In genomic region chr2:114762986-114763385, GRCh38 we compare ENCODE assay signal across 26 cellular contexts.
DNase-seq lines count a peak whose midpoint lies in the region; ATAC-seq, FAIRE-seq and TF ChIP-seq lines count a peak whose summit lies in the region.
"Had no signal": no experiment of that assay in that cellular context is flagged by ENCODE, and none has a peak within 500 bp of the region (broad histone marks: within the 10 kb centered on the region; RNA-seq: fewer than 3 reads in every experiment).

No MANE protein-coding gene starts in this region.

- DNase-seq in DMS53 (lab: John Stamatoyannopoulos, UW): peak; percentile 14
- DNase-seq in DMS53 treated with DMSO at 0.1 percent for 48 hours (lab: John Stamatoyannopoulos, UW; ENCODE audit: unreplicated experiment): no peak
- peak; percentile 22 for DNase-seq in left cardiac atrium
- peak; percentile 25 for DNase-seq in HepG2 (ENCODE audit: low spot score)
- peak; percentile 21 to 65 for DNase-seq in tibial nerve (ENCODE audit: low spot score in 2 of 2)
- DNase-seq in activated CD8-positive, alpha-beta memory T cell treated with anti-CD3 and anti-CD28 coated beads, Interleukin-2, amount 50 U/mL, for 4 hours: no peak
- DNase-seq in OCI-M1 (lab: John Stamatoyannopoulos, UW): no peak
- DNase-seq: Caco-2; CD8-positive, alpha-beta T cell; DND-41; GM23248; H9; MV-4-11; NCI-H1105 treated with DMSO at 0.1 percent for 48 hours; NCI-H146; NCI-H1930; NCI-H446; NCI-H524 treated with DMSO at 0.1 percent for 48 hours; NCI-H774; PC-3; SHP77 had no signal

- H3K9me3 ChIP-seq in HepG2 (ENCODE audit: low read length): no peaks in the 10 kb centered on the region
- no peaks in the 10 kb centered on the region for H3K9me3 ChIP-seq in tibial nerve
- H3K9me3 ChIP-seq: Caco-2 had no signal

- no peaks in the 10 kb centered on the region for H4K20me1 ChIP-seq in HepG2 (ENCODE audit: insufficient read depth, low read length)

- ATAC-seq in left cardiac atrium (peak; percentile 34 to 92), HepG2 (peak; percentile 76), GM21576 (IDR thresholded peaks at IDR 0.05; ENCODE audit: unreplicated experiment) (no peak)
- ATAC-seq: CD8-positive, alpha-beta T cell; K562; PC-3 had no signal

- TF ChIP-seq RAD21 in HepG2 (CRISPR knock-in tag; IDR thresholded peaks at IDR 0.05): no peak

- POLR2A ChIA-PET in HepG2 (lab: Yijun Ruan, JAX): no interaction called here

- TF ChIP-seq POLR2A in HepG2 (IDR thresholded peaks at IDR 0.05; ENCODE audit: insufficient read depth in 1 of 2, low read depth in 2 of 2, low read length in 2 of 2): no peak
- no peak for TF ChIP-seq POLR2A in tibial nerve (IDR thresholded peaks at IDR 0.05)

- no peak overlapping the region for H2AFZ ChIP-seq in HepG2 (ENCODE audit: low read length)
- H2AFZ ChIP-seq: GM23248 had no signal

- H3K36me3 ChIP-seq in HepG2 (replicated peaks in 1 of 2; ENCODE audit: control insufficient read depth in 1 of 2, insufficient read depth in 2 of 2, low read length in 2 of 2) (no peaks in the 10 kb centered on the region), tibial nerve (no peaks in the 10 kb centered on the region)

- WGBS in HepG2 (ENCODE audit: low lambda C conversion rate): 14% methylated on average over 6 of the region's 6 CpGs
- 48 to 55% methylated on average over 6 of the region's 6 CpGs for WGBS in tibial nerve, 2 donors

- intact Hi-C loops in left cardiac atrium (cut with DNase I) (no loop called here), HepG2 (cut with micrococcal nuclease; ENCODE audit: unreplicated experiment) (no loop called here)

- H3K27me3 ChIP-seq in HepG2 (ENCODE audit: control insufficient read depth in 1 of 2, insufficient read depth in 2 of 2, low read length in 2 of 2) (no peaks in the 10 kb centered on the region), tibial nerve (no peaks in the 10 kb centered on the region)

- no TSS peak for BruUV-seq in HepG2 (replicated peaks; lab: Mats Ljungman, UMichigan)

- no peak for FAIRE-seq in HepG2 (lab: Jason Lieb, UNC)
- FAIRE-seq: GM19239, K562 had no signal

- no peak overlapping the region for H3K9ac ChIP-seq in HepG2 (ENCODE audit: insufficient read depth, low read depth, low read length)
- H3K9ac ChIP-seq: GM23248 had no signal

- H3K4me1 ChIP-seq in HepG2 (ENCODE audit: insufficient read depth, low read length) (no peaks in the 10 kb centered on the region), tibial nerve (no peaks in the 10 kb centered on the region)
- H3K4me1 ChIP-seq: Caco-2 had no signal

- H3K27ac ChIP-seq in HepG2 (ENCODE audit: extremely low read length, insufficient read depth, low read length) (no peak overlapping the region), tibial nerve (no peak overlapping the region)
- H3K27ac ChIP-seq: 22Rv1, C4-2B, GM23248 had no signal

- H3K4me2 ChIP-seq in HepG2 (ENCODE audit: low read depth, low read length): no peak overlapping the region

- H3K4me3 ChIP-seq in HepG2 (replicated peaks in 1 of 3; ENCODE audit: insufficient read depth in 1 of 3, low read depth in 2 of 3, low read length in 3 of 3): no peak overlapping the region
- no peak overlapping the region for H3K4me3 ChIP-seq in tibial nerve
- H3K4me3 ChIP-seq: GM23248, K562 had no signal

- TF ChIP-seq EP300 in HepG2 (IDR thresholded peaks at IDR 0.05; ENCODE audit: low read depth in 2 of 2, low read length in 2 of 2) (no peak), HepG2 (CRISPR knock-in tag; IDR thresholded peaks at IDR 0.05; ENCODE audit: borderline replicate concordance) (no peak), tibial nerve (IDR thresholded peaks at IDR 0.05) (peak in 1 of 2 donors; percentile 40)

- TF ChIP-seq CTCF in HepG2 (CRISPR knock-in tag; IDR thresholded peaks at IDR 0.05) (no peak), tibial nerve (IDR thresholded peaks at IDR 0.05) (no peak)

- in situ Hi-C loops in HepG2 (cut with HindIII; ENCODE audit: extremely low pct_ligation_motif_present, low pct_unique_long_range_greater_than_20kb): no loop called here

- CTCF ChIA-PET in HepG2 (lab: Yijun Ruan, JAX; ENCODE audit: low intra/inter-chr PET ratio, low total read pairs): no interaction called here

- H3K79me2 ChIP-seq in HepG2 (ENCODE audit: insufficient read depth, low read length): no peaks in the 10 kb centered on the region

TF ChIP-seq in HepG2, 621 proteins besides CTCF, POLR2A, EP300 and RAD21:
- TF ChIP-seq CEBPG (CRISPR knock-in tag; IDR thresholded peaks at IDR 0.05) (0 out of 2 replicates have a peak, but pooled peaks have one; percentile 20), CEBPB (IDR thresholded peaks at IDR 0.05; ENCODE audit: borderline replicate concordance, low read depth, low read length) (peak; percentile 76; the same call in 1 of the 2 replicates), ZNF362 (CRISPR knock-in tag; IDR thresholded peaks at IDR 0.05; ENCODE audit: borderline replicate concordance) (no peak), CCAR2 (optimal IDR thresholded peaks at IDR 0.05; ENCODE audit: low read depth, low read length) (no peak), ZNF790 (CRISPR knock-in tag; IDR thresholded peaks at IDR 0.05; ENCODE audit: borderline replicate concordance) (no peak), TSC22D2 (CRISPR knock-in tag; IDR thresholded peaks at IDR 0.05; ENCODE audit: borderline replicate concordance) (no peak), ZNF609 (CRISPR knock-in tag; IDR thresholded peaks at IDR 0.05; ENCODE audit: borderline replicate concordance) (no peak), BCL6 (CRISPR knock-in tag; IDR thresholded peaks at IDR 0.05) (peak; percentile 52; the same call in 1 of the 2 replicates), MED8 (CRISPR knock-in tag; IDR thresholded peaks at IDR 0.05; ENCODE audit: insufficient replicate concordance) (no peak), ZNF224 (CRISPR knock-in tag; IDR thresholded peaks at IDR 0.05) (no peak), ATAD3A (CRISPR knock-in tag; IDR thresholded peaks at IDR 0.05) (no peak), KDM5A (IDR thresholded peaks at IDR 0.05; ENCODE audit: borderline replicate concordance, low read length) (no peak), ZNF770 (CRISPR knock-in tag; IDR thresholded peaks at IDR 0.05) (no peak), RBAK (CRISPR knock-in tag; IDR thresholded peaks at IDR 0.05) (no peak), U2AF2 (IDR thresholded peaks at IDR 0.05; ENCODE audit: low read depth, low read length) (no peak)

Comparison
In these comparisons a context has a peak if more than half of its experiments do, and no peak if none do; other contexts are left out.
1. DNase-seq: peak in DMS53 (single experiment), left cardiac atrium (single experiment), HepG2 (single experiment) and tibial nerve (2 of 2); none in DMS53 treated with DMSO at 0.1 percent for 48 hours (single experiment), activated CD8-positive, alpha-beta memory T cell treated with anti-CD3 and anti-CD28 coated beads, Interleukin-2, amount 50 U/mL, for 4 hours (single experiment) and OCI-M1 (single experiment).